Comparison of ENCODE assay signal across 1 cellular context in genomic region chr12:113479193-113479577, GRCh38.
TF ChIP-seq lines count a peak whose summit lies in the region.

No MANE protein-coding gene starts in this region.

TF ChIP-seq in neural cell, 6 proteins besides CTCF, POLR2A, EP300 and RAD21:
- TF ChIP-seq REST (IDR thresholded peaks at IDR 0.05; ENCODE audit: borderline replicate concordance) (no peak), POLR2AphosphoS5 (IDR thresholded peaks at IDR 0.05) (peak; percentile 11), TAF1 (IDR thresholded peaks at IDR 0.05; ENCODE audit: low read depth) (no peak)
